ENCODE assay signal across 18 cellular contexts in the genomic region with DNA sequence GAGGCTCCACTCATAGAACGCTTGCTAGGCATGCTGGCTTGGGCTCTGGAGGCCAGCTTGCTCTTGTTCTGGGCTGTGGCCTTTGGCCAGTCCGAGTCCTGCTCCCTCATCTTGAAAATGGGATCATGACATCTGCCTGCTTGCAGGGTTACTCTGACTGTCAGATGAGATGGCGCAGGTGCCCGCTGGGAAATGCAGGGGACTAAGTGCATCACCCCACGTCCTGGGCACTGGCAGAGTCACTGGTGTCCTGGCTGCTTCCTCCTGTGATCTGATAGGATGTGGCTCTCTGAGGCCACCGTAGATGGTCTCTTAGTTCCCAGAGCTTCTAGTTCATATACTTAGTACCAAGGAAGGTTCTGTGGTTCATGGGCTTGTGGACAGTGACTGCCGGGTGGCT. TPM values are rescaled to one million over a fixed set of nuclear protein-coding genes. Genes with fewer than 3 reads are reported as not detected.
DNase-seq lines count a peak whose midpoint lies in the region; ATAC-seq and TF ChIP-seq lines count a peak whose summit lies in the region.
"Had no signal": no experiment of that assay in that cellular context is flagged by ENCODE, and none has a peak within 500 bp of the region (broad histone marks: within the 10 kb centered on the region; RNA-seq: fewer than 3 reads in every experiment).

No MANE protein-coding gene starts in this region.

- no peak overlapping the region for H3K27ac Mint-ChIP-seq in activated CD8-positive, alpha-beta memory T cell treated with anti-CD3 and anti-CD28 coated beads, Interleukin-2, amount 10 ng/mL, durations not matched to agents 7 days and 5 days
- no peak overlapping the region for H3K27ac Mint-ChIP-seq in activated T-helper 17 cell treated with anti-CD3 and anti-CD28 coated beads, Interleukin-2, amount 50 U/mL, for 72 hours
- H3K27ac Mint-ChIP-seq: B cell had no signal

- CTCF ChIA-PET in activated CD8-positive, alpha-beta memory T cell treated with anti-CD3 and anti-CD28 coated beads, Interleukin-2, amount 10 ng/mL, durations not matched to agents 7 days and 5 days (lab: Charles Lee), result no interaction called here

- no peak for ATAC-seq in activated CD8-positive, alpha-beta memory T cell treated with anti-CD3 and anti-CD28 coated beads, Interleukin-2, amount 10 ng/mL, durations not matched to agents 7 days and 5 days
- ATAC-seq in gastroesophageal sphincter (no peak), sciatic nerve (no peak), HG02981 (IDR thresholded peaks at IDR 0.05; ENCODE audit: unreplicated experiment) (no peak)
- ATAC-seq in activated T-helper 17 cell treated with anti-CD3 and anti-CD28 coated beads, Interleukin-2, amount 50 U/mL, for 72 hours (replicated peaks), result no peak

- H4K20me1 ChIP-seq in BLaER1 treated with 17β-estradiol and CSF1 and Interleukin-3, amounts not matched to agents 10 nM and 100 nM, result peaks cover 0 to 100% (median 64%) of the 10 kb centered on the region in 11 experiments; a peak in 18 of 22 replicates

- no peak for TF ChIP-seq CTCF in gastroesophageal sphincter (IDR thresholded peaks at IDR 0.05)

- no peak for TF ChIP-seq POLR2A in gastroesophageal sphincter (IDR thresholded peaks at IDR 0.05)

- no peaks in the 10 kb centered on the region for H3K36me3 Mint-ChIP-seq in activated CD8-positive, alpha-beta memory T cell treated with anti-CD3 and anti-CD28 coated beads, Interleukin-2, amount 10 ng/mL, durations not matched to agents 7 days and 5 days
- H3K36me3 Mint-ChIP-seq in activated T-helper 17 cell treated with anti-CD3 and anti-CD28 coated beads, Interleukin-2, amount 50 U/mL, for 72 hours (ENCODE audit: low read depth), result no peaks in the 10 kb centered on the region
- H3K36me3 Mint-ChIP-seq: CD4-positive, alpha-beta memory T cell had no signal

- peak; percentile 35 for DNase-seq in activated CD8-positive, alpha-beta memory T cell treated with anti-CD3 and anti-CD28 coated beads, Interleukin-2, amount 50 U/mL, for 48 hours
- DNase-seq in activated CD8-positive, alpha-beta memory T cell treated with anti-CD3 and anti-CD28 coated beads, Interleukin-2, amount 10 ng/mL, durations not matched to agents 7 days and 5 days, result no peak
- peak; percentile 36 for DNase-seq in sciatic nerve (ENCODE audit: low spot score)
- no peak for DNase-seq in KBM-7
- DNase-seq: CD4-positive, alpha-beta memory T cell; GOT3; NCI-H1417; NCI-H187; NCI-H2227 treated with DMSO at 0.1 percent for 48 hours; NCI-H510A treated with DMSO at 0.1 percent for 48 hours; NCI-H774; Right ventricle myocardium superior had no signal

- H3K36me3 ChIP-seq in BLaER1 treated with 17β-estradiol and CSF1 and Interleukin-3, amounts not matched to agents 10 nM and 100 nM, result peaks cover 0 to 23% (median 15%) of the 10 kb centered on the region in 11 experiments; a peak in 12 of 22 replicates
- H3K36me3 ChIP-seq in gastroesophageal sphincter, result no peaks in the 10 kb centered on the region

- H3K27me3 ChIP-seq in BLaER1 treated with 17β-estradiol and CSF1 and Interleukin-3, amounts not matched to agents 10 nM and 100 nM, result no peaks in the 10 kb centered on the region
- no peaks in the 10 kb centered on the region for H3K27me3 ChIP-seq in gastroesophageal sphincter

- H3K4me1 Mint-ChIP-seq in activated CD8-positive, alpha-beta memory T cell treated with anti-CD3 and anti-CD28 coated beads, Interleukin-2, amount 10 ng/mL, durations not matched to agents 7 days and 5 days, result no peaks in the 10 kb centered on the region
- no peaks in the 10 kb centered on the region for H3K4me1 Mint-ChIP-seq in activated T-helper 17 cell treated with anti-CD3 and anti-CD28 coated beads, Interleukin-2, amount 50 U/mL, for 72 hours
- H3K4me1 Mint-ChIP-seq: B cell; CD4-positive, alpha-beta memory T cell had no signal

- peak overlapping the region in 5 of 11 experiments; percentile 2 to 57 (median 36); a peak in 3 of 22 replicates for H3K27ac ChIP-seq in BLaER1 treated with 17β-estradiol and CSF1 and Interleukin-3, amounts not matched to agents 10 nM and 100 nM
- H3K27ac ChIP-seq in gastroesophageal sphincter, result peak overlapping the region in 3 of 4 donors; percentile 70 to 75 (median 75)
- H3K27ac ChIP-seq: KMS-11 had no signal

- no peak overlapping the region for H3K4me3 ChIP-seq in BLaER1 treated with 17β-estradiol and CSF1 and Interleukin-3, amounts not matched to agents 10 nM and 100 nM
- H3K4me3 ChIP-seq in gastroesophageal sphincter, result no peak overlapping the region

- WGBS in gastroesophageal sphincter (ENCODE audit: low coverage in 1 of 2), 2 donors, result 52% methylated on average over 3 of the region's 7 CpGs; no CpG with 5 or more reads in 1 of the 2 donors

- no peaks in the 10 kb centered on the region for H3K9me3 Mint-ChIP-seq in activated CD8-positive, alpha-beta memory T cell treated with anti-CD3 and anti-CD28 coated beads, Interleukin-2, amount 10 ng/mL, durations not matched to agents 7 days and 5 days (ENCODE audit: low read depth)
- no peaks in the 10 kb centered on the region for H3K9me3 Mint-ChIP-seq in activated T-helper 17 cell treated with anti-CD3 and anti-CD28 coated beads, Interleukin-2, amount 50 U/mL, for 72 hours
- H3K9me3 Mint-ChIP-seq: CD4-positive, alpha-beta memory T cell had no signal

- H3K4me1 ChIP-seq in BLaER1 treated with 17β-estradiol and CSF1 and Interleukin-3, amounts not matched to agents 10 nM and 100 nM, result peaks cover 33 to 95% (median 86%) of the 10 kb centered on the region in 10 experiments
- H3K4me1 ChIP-seq in gastroesophageal sphincter, result peaks cover 0 to 86% (median 41%) of the 10 kb centered on the region in 3 donors

- TF ChIP-seq EP300 in gastroesophageal sphincter (IDR thresholded peaks at IDR 0.05), result no peak

- no peaks in the 10 kb centered on the region for H3K27me3 Mint-ChIP-seq in activated CD8-positive, alpha-beta memory T cell treated with anti-CD3 and anti-CD28 coated beads, Interleukin-2, amount 10 ng/mL, durations not matched to agents 7 days and 5 days
- no peaks in the 10 kb centered on the region for H3K27me3 Mint-ChIP-seq in activated T-helper 17 cell treated with anti-CD3 and anti-CD28 coated beads, Interleukin-2, amount 50 U/mL, for 72 hours
- H3K27me3 Mint-ChIP-seq: CD4-positive, alpha-beta memory T cell had no signal

- H3K9ac ChIP-seq in BLaER1 treated with 17β-estradiol and CSF1 and Interleukin-3, amounts not matched to agents 10 nM and 100 nM, result 0 out of 22 replicates have a peak overlapping the region, but pooled peaks of 1 of the 11 experiments have one; percentile 3
- H3K9ac ChIP-seq: KMS-11 had no signal

- H3K9me3 ChIP-seq in BLaER1 treated with 17β-estradiol and CSF1 and Interleukin-3, amounts not matched to agents 10 nM and 100 nM (replicated peaks in 1 of 11), result 0 out of 22 replicates have a peak, but pooled peaks cover 0 to 6% (median 0%) of the 10 kb centered on the region in 11 experiments
- no peaks in the 10 kb centered on the region for H3K9me3 ChIP-seq in gastroesophageal sphincter

- intact Hi-C loops in sciatic nerve (cut with DNase I), result no loop called here

- no peak overlapping the region for H3K4me3 Mint-ChIP-seq in activated CD8-positive, alpha-beta memory T cell treated with anti-CD3 and anti-CD28 coated beads, Interleukin-2, amount 10 ng/mL, durations not matched to agents 7 days and 5 days
- no peak overlapping the region for H3K4me3 Mint-ChIP-seq in activated T-helper 17 cell treated with anti-CD3 and anti-CD28 coated beads, Interleukin-2, amount 50 U/mL, for 72 hours
- H3K4me3 Mint-ChIP-seq: B cell; CD4-positive, alpha-beta memory T cell had no signal

- in situ Hi-C loops in KBM-7 (cut with MboI; ENCODE audit: low pct_unique_long_range_greater_than_20kb, low sequenced_read_pairs), result no loop called here

- H3K4me2 ChIP-seq in BLaER1 treated with 17β-estradiol and CSF1 and Interleukin-3, amounts not matched to agents 10 nM and 100 nM, result peak overlapping the region in 10 of 11 experiments; percentile 57 to 87 (median 76); a peak in 17 of 22 replicates
- H3K4me2 ChIP-seq: KMS-11 had no signal

RNA-seq across cellular contexts. Expression of a gene that starts 18.5 kb away (rescaled TPM):
- 10 to 100 TPM; 33.9 to 44.5 TPM for total RNA-seq in activated CD8-positive, alpha-beta memory T cell treated with anti-CD3 and anti-CD28 coated beads, Interleukin-2, amount 10 ng/mL, durations not matched to agents 7 days and 5 days
- 10 to 100 TPM; 28.1 to 85.9 (median 55.2) TPM for total RNA-seq in gastroesophageal sphincter
- 27.1 TPM for total RNA-seq in sciatic nerve
- total RNA-seq in activated T-helper 17 cell treated with anti-CD3 and anti-CD28 coated beads, Interleukin-2, amount 50 U/mL, for 72 hours, result 10 to 100 TPM; 52.0 to 54.8 TPM

Comparison
In these comparisons a context has a peak if more than half of its experiments do, and no peak if none do; other contexts are left out.
1. DNase-seq: peak in activated CD8-positive, alpha-beta memory T cell treated with anti-CD3 and anti-CD28 coated beads, Interleukin-2, amount 50 U/mL, for 48 hours (single experiment) and sciatic nerve (single experiment); none in activated CD8-positive, alpha-beta memory T cell treated with anti-CD3 and anti-CD28 coated beads, Interleukin-2, amount 10 ng/mL, durations not matched to agents 7 days and 5 days (single experiment) and KBM-7 (single experiment).